1 cellular context compared by ENCODE assay signal in genomic region chr3:4837405-4837804, GRCh38.
TF ChIP-seq lines count a peak whose summit lies in the region.

No MANE protein-coding gene starts in this region.

TF ChIP-seq in HepG2, 621 proteins besides CTCF, POLR2A, EP300 and RAD21:
- no peak for TF ChIP-seq E2F1 (CRISPR knock-in tag; IDR thresholded peaks at IDR 0.05)
- no peak for TF ChIP-seq NFE2 (CRISPR knock-in tag; IDR thresholded peaks at IDR 0.05)
- no peak for TF ChIP-seq ZNF160 (CRISPR knock-in tag; IDR thresholded peaks at IDR 0.05)
- TF ChIP-seq DDIT3 (CRISPR knock-in tag; IDR thresholded peaks at IDR 0.05) = no peak
- no peak for TF ChIP-seq CENPT (CRISPR knock-in tag; IDR thresholded peaks at IDR 0.05; ENCODE audit: low read depth)
- no peak for TF ChIP-seq MLXIP (CRISPR knock-in tag; IDR thresholded peaks at IDR 0.05; ENCODE audit: borderline replicate concordance)
- TF ChIP-seq ZSCAN30 (CRISPR knock-in tag; IDR thresholded peaks at IDR 0.05) = no peak
